Comparison of ENCODE assay signal across 12 cellular contexts in genomic region chr16:12178251-12178990, GRCh38.
DNase-seq lines count a peak whose midpoint lies in the region; ATAC-seq, FAIRE-seq and TF ChIP-seq lines count a peak whose summit lies in the region.
"Had no signal": no experiment of that assay in that cellular context is flagged by ENCODE, and none has a peak within 500 bp of the region (broad histone marks: within the 10 kb centered on the region; RNA-seq: fewer than 3 reads in every experiment).

No MANE protein-coding gene starts in this region.

- FAIRE-seq in RCC 7860 (lab: Jason Lieb, UNC), result no peak

- no peaks in the 10 kb centered on the region for H3K36me3 ChIP-seq in neuronal stem cell (replicated peaks in 1 of 2; ENCODE audit: control insufficient read depth in 2 of 2, insufficient read depth in 2 of 2, low read length in 2 of 2)
- H3K36me3 ChIP-seq: neutrophil, Peyer's patch had no signal

- H2BK12ac ChIP-seq in neuronal stem cell (ENCODE audit: low read length), result no peak overlapping the region

- intact Hi-C loops in Right ventricle myocardium superior (cut with DNase I), result no loop called here

- H2BK5ac ChIP-seq in neuronal stem cell (ENCODE audit: low read length), result no peak overlapping the region

- no peak overlapping the region for H4K91ac ChIP-seq in neuronal stem cell (ENCODE audit: low read depth, low read length, poor library complexity)

- H3K18ac ChIP-seq in neuronal stem cell (ENCODE audit: low read length), result peak overlapping the region; percentile 34

- H3K14ac ChIP-seq in neuronal stem cell (ENCODE audit: low read length), result no peak overlapping the region

- no peak overlapping the region for H3K23ac ChIP-seq in neuronal stem cell (ENCODE audit: low read depth, low read length, poor library complexity)

- H3K27ac ChIP-seq in neuronal stem cell (replicated peaks; ENCODE audit: low read length), result no peak overlapping the region
- H3K27ac ChIP-seq: neutrophil, Peyer's patch had no signal

- H3K27me3 ChIP-seq in neuronal stem cell (ENCODE audit: control insufficient read depth in 3 of 3, insufficient read depth in 3 of 3, low read depth in 1 of 3, low read length in 3 of 3), result no peaks in the 10 kb centered on the region
- H3K27me3 ChIP-seq: neutrophil, Peyer's patch had no signal

- TF ChIP-seq CTCF in GM13977 (IDR thresholded peaks at IDR 0.05; ENCODE audit: extremely low read depth, insufficient read depth, missing control alignments), result no peak

- H4K8ac ChIP-seq in neuronal stem cell (ENCODE audit: low read depth, low read length), result no peak overlapping the region

- H2AFZ ChIP-seq in neuronal stem cell (ENCODE audit: low read length), result no peak overlapping the region

- H3K9me3 ChIP-seq in neuronal stem cell (replicated peaks in 1 of 2; ENCODE audit: control insufficient read depth in 2 of 2, insufficient read depth in 1 of 2, low read depth in 1 of 2, low read length in 2 of 2), result no peaks in the 10 kb centered on the region
- H3K9me3 ChIP-seq: neutrophil, Peyer's patch had no signal

- no peak overlapping the region for H3K4ac ChIP-seq in neuronal stem cell (ENCODE audit: low read length)

- no CpG with 5 or more reads among the region's 13 CpGs for WGBS in neuronal stem cell (ENCODE audit: extremely low coverage in 2 of 2, insufficient read length in 2 of 2, insufficient replicate concordance in 1 of 2), 2 donors

- H3K4me1 ChIP-seq in neuronal stem cell (ENCODE audit: control insufficient read depth in 2 of 2, insufficient read depth in 1 of 2, low read depth in 1 of 2, low read length in 2 of 2), result peaks cover 0 to 23% of the 10 kb centered on the region in 2 donors

- no peak overlapping the region for H3K9ac ChIP-seq in neuronal stem cell (ENCODE audit: low read depth, low read length, poor library complexity)

- in situ Hi-C loops in GM13977 (cut with MboI; ENCODE audit: low pct_unique_long_range_greater_than_20kb, low sequenced_read_pairs, unreplicated experiment), result no loop called here

- no peak overlapping the region for H3K4me3 ChIP-seq in neuronal stem cell (ENCODE audit: low read length in 2 of 2)
- H3K4me3 ChIP-seq: Peyer's patch had no signal

- no peaks in the 10 kb centered on the region for H3K79me1 ChIP-seq in neuronal stem cell (ENCODE audit: low read depth, low read length)

- H2BK120ac ChIP-seq in neuronal stem cell (ENCODE audit: low read depth, low read length), result no peak overlapping the region

- ATAC-seq in Right ventricle myocardium superior (ENCODE audit: poor library complexity), result peak; percentile 83
- no peak for ATAC-seq in HG02870 (IDR thresholded peaks at IDR 0.05; ENCODE audit: unreplicated experiment)
- ATAC-seq in GM21576 (IDR thresholded peaks at IDR 0.05; ENCODE audit: unreplicated experiment), result no peak
- ATAC-seq: activated CD8-positive, alpha-beta memory T cell treated with anti-CD3 and anti-CD28 coated beads, Interleukin-2, amount 10 ng/mL, durations not matched to agents 7 days and 5 days; effector memory CD8-positive, alpha-beta T cell had no signal

- H2AK5ac ChIP-seq in neuronal stem cell (ENCODE audit: low read depth, low read length), result peak overlapping the region; percentile 28

- no peak overlapping the region for H2BK15ac ChIP-seq in neuronal stem cell (ENCODE audit: low read length)

- peak; percentile 89 for DNase-seq in AG08395 (ENCODE audit: low spot score)
- peak; percentile 22 for DNase-seq in RCC 7860 (ENCODE audit: low spot score)
- DNase-seq in Right ventricle myocardium superior, result peak; percentile 64
- DNase-seq in neuronal stem cell (ENCODE audit: low spot score), result no peak
- DNase-seq in Kasumi-1 (lab: John Stamatoyannopoulos, UW), result no peak
- no peak for DNase-seq in GM13977 (ENCODE audit: low spot score)
- DNase-seq: activated CD8-positive, alpha-beta memory T cell treated with anti-CD3 and anti-CD28 coated beads, Interleukin-2, amount 10 ng/mL, durations not matched to agents 7 days and 5 days; effector memory CD8-positive, alpha-beta T cell had no signal

- no peak overlapping the region for H3K4me2 ChIP-seq in neuronal stem cell (ENCODE audit: insufficient read depth, low read length, poor library complexity, severe bottlenecking)

Comparison
In these comparisons a context has a peak if more than half of its experiments do, and no peak if none do; other contexts are left out.
1. DNase-seq: peak in AG08395 (single experiment), RCC 7860 (single experiment) and Right ventricle myocardium superior (single experiment); none in neuronal stem cell (single experiment), Kasumi-1 (0 of 2) and GM13977 (single experiment).